In genomic region chr6:37816599-37817375, GRCh38 we compare ENCODE assay signal across 19 cellular contexts. TPM values are rescaled to one million over a fixed set of nuclear protein-coding genes. Genes with fewer than 3 reads are reported as not detected.
DNase-seq lines count a peak whose midpoint lies in the region; ATAC-seq and TF ChIP-seq lines count a peak whose summit lies in the region.
"Had no signal": no experiment of that assay in that cellular context is flagged by ENCODE, and none has a peak within 500 bp of the region (broad histone marks: within the 10 kb centered on the region; RNA-seq: fewer than 3 reads in every experiment).

No MANE protein-coding gene starts in this region.

- ATAC-seq in CD4-positive, CD25-positive, alpha-beta regulatory T cell (ENCODE audit: low read depth in 2 of 2), result no peak
- ATAC-seq in Panc1 (no peak), HG03108 (IDR thresholded peaks at IDR 0.05; ENCODE audit: unreplicated experiment) (no peak)
- ATAC-seq: body of pancreas, HCT116, Right ventricle myocardium inferior, sciatic nerve had no signal

- H3K36me3 ChIP-seq in CD4-positive, CD25-positive, alpha-beta regulatory T cell (ENCODE audit: control insufficient read depth, insufficient read depth, low read length), result no peaks in the 10 kb centered on the region
- H3K36me3 ChIP-seq in Panc1 (ENCODE audit: control insufficient read depth, insufficient read depth, low read length) (peaks cover 5% of the 10 kb centered on the region; the same call in 1 of the 2 replicates), liver (ENCODE audit: control insufficient read depth in 4 of 4, insufficient read depth in 3 of 4, low read depth in 1 of 4, low read length in 3 of 4) (no peaks in the 10 kb centered on the region)

- CTCF ChIA-PET in Panc1 (lab: Charles Lee), result interaction anchor here (0.6 kb wide), 1 partner anchor 274 kb away, joined by 3 read pairs; no protein-coding TSS in a partner anchor

- TF ChIP-seq CTCF in Panc1 (IDR thresholded peaks at IDR 0.05) (no peak), liver (IDR thresholded peaks at IDR 0.05; ENCODE audit: low read depth, low read length, missing input control) (no peak)

- no peak overlapping the region for H3K27ac Mint-ChIP-seq in T-helper 1 cell treated with Interleukin-12 subunit alpha and Interleukin-12 subunit beta and Interleukin-4 antibody, amounts not matched to agents 30 μg/mL and 1 μg/mL, for 36 hours
- H3K27ac Mint-ChIP-seq in CD4-positive, CD25-positive, alpha-beta regulatory T cell, result peak overlapping the region; percentile 11 to 72 (median 35)

- H3K4me3 ChIP-seq in CD4-positive, CD25-positive, alpha-beta regulatory T cell (ENCODE audit: low read depth, low read length), result peak overlapping the region; percentile 13
- H3K4me3 ChIP-seq in Panc1 (ENCODE audit: low read depth in 2 of 2, low read length in 2 of 2) (no peak overlapping the region), liver (ENCODE audit: low read depth in 1 of 3, low read length in 3 of 3) (no peak overlapping the region)
- H3K4me3 ChIP-seq: body of pancreas, coronary artery had no signal

- H3K4me1 Mint-ChIP-seq in T-helper 1 cell treated with Interleukin-12 subunit alpha and Interleukin-12 subunit beta and Interleukin-4 antibody, amounts not matched to agents 30 μg/mL and 1 μg/mL, for 36 hours (ENCODE audit: low read depth), result peaks cover 18% of the 10 kb centered on the region
- H3K4me1 Mint-ChIP-seq in CD4-positive, CD25-positive, alpha-beta regulatory T cell, result peaks cover 14 to 38% (median 26%) of the 10 kb centered on the region in 4 donors

- peaks cover 1% of the 10 kb centered on the region for H3K36me3 Mint-ChIP-seq in T-helper 1 cell treated with Interleukin-12 subunit alpha and Interleukin-12 subunit beta and Interleukin-4 antibody, amounts not matched to agents 30 μg/mL and 1 μg/mL, for 36 hours (ENCODE audit: low read depth)
- peaks cover 1% of the 10 kb centered on the region for H3K36me3 Mint-ChIP-seq in CD4-positive, CD25-positive, alpha-beta regulatory T cell

- in situ Hi-C loops in Panc1 (cut with HindIII; ENCODE audit: low pct_unique_long_range_greater_than_20kb, low sequenced_read_pairs), result no loop called here

- intact Hi-C loops in Panc1 (cut with micrococcal nuclease; ENCODE audit: unreplicated experiment), result no loop called here

- no peaks in the 10 kb centered on the region for H3K27me3 ChIP-seq in CD4-positive, CD25-positive, alpha-beta regulatory T cell (ENCODE audit: control insufficient read depth, insufficient read depth, low read length)
- H3K27me3 ChIP-seq in Panc1 (ENCODE audit: control insufficient read depth, insufficient read depth, low read length) (no peaks in the 10 kb centered on the region), liver (ENCODE audit: control insufficient read depth in 4 of 4, insufficient read depth in 4 of 4, low read length in 3 of 4) (no peaks in the 10 kb centered on the region)
- H3K27me3 ChIP-seq: body of pancreas had no signal

- no peak overlapping the region for H3K27ac ChIP-seq in CD4-positive, CD25-positive, alpha-beta regulatory T cell (ENCODE audit: insufficient read depth, low read length, poor library complexity, severe bottlenecking)
- peak overlapping the region; percentile 44; the same call in 1 of the 2 replicates for H3K27ac ChIP-seq in Panc1 (ENCODE audit: low read length)
- peak overlapping the region; percentile 10 to 13 for H3K27ac ChIP-seq in liver (ENCODE audit: low read depth in 1 of 2, low read length in 2 of 2)
- H3K27ac ChIP-seq: body of pancreas, coronary artery had no signal

- no peaks in the 10 kb centered on the region for H3K9me3 ChIP-seq in CD4-positive, CD25-positive, alpha-beta regulatory T cell (ENCODE audit: control insufficient read depth in 2 of 2, low read length in 2 of 2)
- no peaks in the 10 kb centered on the region for H3K9me3 ChIP-seq in Panc1 (ENCODE audit: control insufficient read depth, insufficient read depth, low read depth, low read length)
- H3K9me3 ChIP-seq in liver (ENCODE audit: control insufficient read depth in 4 of 4, low read length in 3 of 4), result no peaks in the 10 kb centered on the region
- H3K9me3 ChIP-seq: body of pancreas had no signal

- no TSS peak for BruUV-seq in Panc1 (replicated peaks; lab: Mats Ljungman, UMichigan)

- H3K4me1 ChIP-seq in CD4-positive, CD25-positive, alpha-beta regulatory T cell (ENCODE audit: control insufficient read depth, insufficient read depth, low read length, poor library complexity, severe bottlenecking), result peaks cover 21% of the 10 kb centered on the region
- H3K4me1 ChIP-seq in Panc1 (ENCODE audit: control insufficient read depth, insufficient read depth, low read length) (peaks cover 10% of the 10 kb centered on the region), liver (ENCODE audit: control insufficient read depth in 4 of 4, insufficient read depth in 4 of 4, low read length in 3 of 4) (peaks cover 8 to 36% (median 24%) of the 10 kb centered on the region in 4 donors)

- WGBS in liver, result 39% methylated on average over 7 of the region's 7 CpGs

- POLR2A ChIA-PET in Panc1 (lab: Charles Lee), result no interaction called here

- peak overlapping the region; percentile 38 for H3K4me3 Mint-ChIP-seq in T-helper 1 cell treated with Interleukin-12 subunit alpha and Interleukin-12 subunit beta and Interleukin-4 antibody, amounts not matched to agents 30 μg/mL and 1 μg/mL, for 36 hours
- H3K4me3 Mint-ChIP-seq in CD4-positive, CD25-positive, alpha-beta regulatory T cell, result peak overlapping the region; percentile 74 to 82 (median 78)

- DNase-seq in T-helper 1 cell (no peak), Panc1 (ENCODE audit: low read depth, low spot score) (no peak), NCI-H2171 treated with DMSO at 0.1 percent for 48 hours (lab: John Stamatoyannopoulos, UW) (no peak), SKM-1 treated with dmso at 0.1 percent for 144 hours (lab: John Stamatoyannopoulos, UW; ENCODE audit: unreplicated experiment) (no peak)
- DNase-seq in CD4-positive, CD25-positive, alpha-beta regulatory T cell, result peak in 1 of 3 donors; percentile 19
- DNase-seq: activated CD4-positive, alpha-beta T cell treated with anti-CD3 and anti-CD28 coated beads for 48 hours; body of pancreas; C1 segment of cervical spinal cord; DMS79 treated with DMSO at 0.1 percent for 48 hours; hypothalamus; Kasumi-1; NCI-H226 had no signal

- H3K9me3 Mint-ChIP-seq in T-helper 1 cell treated with Interleukin-12 subunit alpha and Interleukin-12 subunit beta and Interleukin-4 antibody, amounts not matched to agents 30 μg/mL and 1 μg/mL, for 36 hours, result no peaks in the 10 kb centered on the region
- H3K9me3 Mint-ChIP-seq in CD4-positive, CD25-positive, alpha-beta regulatory T cell, result peaks cover 0 to 4% (median 0%) of the 10 kb centered on the region in 7 donors

- H3K27me3 Mint-ChIP-seq in T-helper 1 cell treated with Interleukin-12 subunit alpha and Interleukin-12 subunit beta and Interleukin-4 antibody, amounts not matched to agents 30 μg/mL and 1 μg/mL, for 36 hours (ENCODE audit: low read depth), result peaks cover 16% of the 10 kb centered on the region
- peaks cover 27% of the 10 kb centered on the region for H3K27me3 Mint-ChIP-seq in CD4-positive, CD25-positive, alpha-beta regulatory T cell

- H3K9ac ChIP-seq in liver (ENCODE audit: low read depth in 1 of 2, low read length in 2 of 2), result no peak overlapping the region

- TF ChIP-seq RAD21 in liver (IDR thresholded peaks at IDR 0.05), result peak in 1 of 2 donors; percentile 14

TF ChIP-seq in liver, 16 proteins besides CTCF, POLR2A, EP300 and RAD21:
- TF ChIP-seq TAF1 (conservative IDR thresholded peaks at IDR 0.05), result no peak
- peak; percentile 35 for TF ChIP-seq FOXA2 (IDR thresholded peaks at IDR 0.05)
- TF ChIP-seq ATF3 (IDR thresholded peaks at IDR 0.05), result no peak
- TF ChIP-seq SP1 (IDR thresholded peaks at IDR 0.05), result peak; percentile 46
- peak; percentile 68 for TF ChIP-seq YY1 (IDR thresholded peaks at IDR 0.05)
- peak; percentile 17 for TF ChIP-seq FOXA1 (IDR thresholded peaks at IDR 0.05)
- no peak for TF ChIP-seq EGR1 (IDR thresholded peaks at IDR 0.05; ENCODE audit: low read depth in 2 of 2)
- peak; percentile 23 to 47 for TF ChIP-seq RXRA (IDR thresholded peaks at IDR 0.05)
- peak; percentile 67 to 68 for TF ChIP-seq HNF4A (conservative IDR thresholded peaks at IDR 0.05)
- no peak for TF ChIP-seq REST (IDR thresholded peaks at IDR 0.05)

RNA-seq across cellular contexts. Expression of gene ZFAND3, which starts 2.7 kb away (rescaled TPM):
- total RNA-seq in CD4-positive, CD25-positive, alpha-beta regulatory T cell, result 60.0 TPM
- 1 to 10 TPM; 3.5 to 5.4 (median 4.9) TPM for polyA plus RNA-seq in CD4-positive, CD25-positive, alpha-beta regulatory T cell
- total RNA-seq in Panc1 (2021; ENCODE audit: unreplicated experiment), result 95.9 TPM
- 86.1 TPM for polyA plus RNA-seq in Panc1 (2012; ENCODE audit: insufficient read length)
- 10 to 100 TPM; 17.8 to 28.4 TPM for total RNA-seq in liver
- polyA plus RNA-seq in liver, result 10 to 100 TPM in 1 of 2 donors, 1 to 10 TPM in 1; 7.7 to 37.5 TPM
